In genomic region chr11:48045536-48045935, GRCh38 we compare ENCODE assay signal across 19 cellular contexts.
A peak's percentile ranks its signal among the peaks of the same experiment; 100 is the strongest.
DNase-seq lines count a peak whose midpoint lies in the region; ATAC-seq, FAIRE-seq and TF ChIP-seq lines count a peak whose summit lies in the region.
"Had no signal": no experiment of that assay in that cellular context is flagged by ENCODE, and none has a peak within 500 bp of the region (broad histone marks: within the 10 kb centered on the region; RNA-seq: fewer than 3 reads in every experiment).

No MANE protein-coding gene starts in this region.

- H3K9ac ChIP-seq in kidney (ENCODE audit: low read length in 2 of 2): no peak overlapping the region

- no peaks in the 10 kb centered on the region for H3K27me3 Mint-ChIP-seq in activated B cell treated with CpG ODN at 0.5 μM for 24 hours
- H3K27me3 Mint-ChIP-seq: CD4-positive, alpha-beta memory T cell had no signal

- FAIRE-seq in kidney (lab: Jason Lieb, UNC): no peak
- FAIRE-seq: A204.1, GM12878, GM19239, K562 had no signal

- no peaks in the 10 kb centered on the region for H3K9me3 ChIP-seq in heart right ventricle
- H3K9me3 ChIP-seq in kidney (ENCODE audit: control insufficient read depth in 1 of 2, low read length in 2 of 2): no peaks in the 10 kb centered on the region

- peaks cover 78% of the 10 kb centered on the region for H3K4me1 Mint-ChIP-seq in activated B cell treated with CpG ODN at 0.5 μM for 24 hours

- intact Hi-C loops in cardiac septum (cut with DNase I): no loop called here
- intact Hi-C loops in heart right ventricle (cut with DNase I): no loop called here
- intact Hi-C loops in activated B cell treated with CpG ODN at 0.5 μM for 24 hours (cut with micrococcal nuclease): no loop called here
- intact Hi-C loops in kidney (cut with DNase I): no loop called here

- no peak for TF ChIP-seq CTCF in heart right ventricle (IDR thresholded peaks at IDR 0.05)
- TF ChIP-seq CTCF in activated B cell treated with CpG ODN at 0.5 μM for 24 hours (IDR thresholded peaks at IDR 0.05): no peak
- TF ChIP-seq CTCF in kidney (IDR thresholded peaks at IDR 0.05; ENCODE audit: borderline replicate concordance, extremely low read depth, insufficient read depth): no peak

- WGBS in heart right ventricle, 2 donors: 89 to 92% methylated on average over 5 of the region's 5 CpGs

- H3K4me3 ChIP-seq in heart right ventricle: no peak overlapping the region
- H3K4me3 ChIP-seq in kidney (ENCODE audit: low read length in 2 of 2): no peak overlapping the region
- H3K4me3 ChIP-seq: GM12878, K562 had no signal

- peaks cover 8% of the 10 kb centered on the region for H3K36me3 Mint-ChIP-seq in activated B cell treated with CpG ODN at 0.5 μM for 24 hours (ENCODE audit: low read depth)

- H3K27ac ChIP-seq in heart right ventricle (peak overlapping the region in 1 of 10 donors; percentile 73), kidney (ENCODE audit: low read depth in 2 of 2, low read length in 2 of 2) (no peak overlapping the region), temporal lobe (ENCODE audit: low read depth, low read length) (peak overlapping the region; percentile 92)

- H3K36me3 ChIP-seq in heart right ventricle (no peaks in the 10 kb centered on the region), kidney (ENCODE audit: control insufficient read depth in 1 of 2, insufficient read depth in 2 of 2, low read length in 2 of 2) (no peaks in the 10 kb centered on the region)

- no peaks in the 10 kb centered on the region for H3K9me3 Mint-ChIP-seq in activated B cell treated with CpG ODN at 0.5 μM for 24 hours
- H3K9me3 Mint-ChIP-seq: CD4-positive, alpha-beta memory T cell had no signal

- no peak overlapping the region for H3K4me3 Mint-ChIP-seq in activated B cell treated with CpG ODN at 0.5 μM for 24 hours

- POLR2A ChIA-PET in activated B cell treated with CpG ODN at 0.5 μM for 24 hours (lab: Charles Lee): interaction anchor here (1.0 to 4.2 kb wide), 2 partner anchors 13 to 62 kb away, joined by 3 to 29 read pairs; no protein-coding TSS in a partner anchor

- peaks cover 0 to 83% (median 0%) of the 10 kb centered on the region in 9 donors for H3K4me1 ChIP-seq in heart right ventricle
- H3K4me1 ChIP-seq in kidney (ENCODE audit: control insufficient read depth in 1 of 2, insufficient read depth in 1 of 2, low read depth in 1 of 2, low read length in 2 of 2): peaks cover 15 to 20% of the 10 kb centered on the region in 2 donors

- DNase-seq in cardiac septum (ENCODE audit: low spot score) (peak; percentile 71), heart right ventricle (no peak), activated B cell treated with CpG ODN at 0.5 μM for 24 hours (no peak), kidney (peak; percentile 25)
- DNase-seq in stimulated activated CD4-positive, alpha-beta T cell treated with anti-CD3 and anti-CD28 coated beads, Interleukin-2, amount 100 ng/mL, for 48 hours: no peak
- no peak for DNase-seq in effector CD4-positive, alpha-beta T cell
- DNase-seq: CD4-positive, alpha-beta memory T cell; DMS79; NCI-H146; NCI-H69; NK-92 treated with Interleukin-12 subunit alpha and Interleukin-12 subunit beta, amount 100 ng/mL, for 24 hours; Right ventricle myocardium superior had no signal

- ATAC-seq in heart right ventricle: no peak
- no peak for ATAC-seq in activated B cell treated with CpG ODN at 0.5 μM for 24 hours (ENCODE audit: low read depth)
- no peak for ATAC-seq in GM18511 (IDR thresholded peaks at IDR 0.05; ENCODE audit: unreplicated experiment)
- ATAC-seq: GM12878, K562, Panc1 had no signal

- H3K27me3 ChIP-seq in heart right ventricle: no peaks in the 10 kb centered on the region

- CTCF ChIA-PET in activated B cell treated with CpG ODN at 0.5 μM for 24 hours (lab: Charles Lee): no interaction called here

- peak overlapping the region; percentile 73 for H3K27ac Mint-ChIP-seq in activated B cell treated with CpG ODN at 0.5 μM for 24 hours

Comparison
In these comparisons a context has a peak if more than half of its experiments do, and no peak if none do; other contexts are left out.
1. DNase-seq: peak in cardiac septum (single experiment) and kidney (single experiment); none in heart right ventricle (0 of 2), activated B cell treated with CpG ODN at 0.5 μM for 24 hours (single experiment), stimulated activated CD4-positive, alpha-beta T cell treated with anti-CD3 and anti-CD28 coated beads, Interleukin-2, amount 100 ng/mL, for 48 hours (0 of 2) and effector CD4-positive, alpha-beta T cell (single experiment).